In the genomic region with DNA sequence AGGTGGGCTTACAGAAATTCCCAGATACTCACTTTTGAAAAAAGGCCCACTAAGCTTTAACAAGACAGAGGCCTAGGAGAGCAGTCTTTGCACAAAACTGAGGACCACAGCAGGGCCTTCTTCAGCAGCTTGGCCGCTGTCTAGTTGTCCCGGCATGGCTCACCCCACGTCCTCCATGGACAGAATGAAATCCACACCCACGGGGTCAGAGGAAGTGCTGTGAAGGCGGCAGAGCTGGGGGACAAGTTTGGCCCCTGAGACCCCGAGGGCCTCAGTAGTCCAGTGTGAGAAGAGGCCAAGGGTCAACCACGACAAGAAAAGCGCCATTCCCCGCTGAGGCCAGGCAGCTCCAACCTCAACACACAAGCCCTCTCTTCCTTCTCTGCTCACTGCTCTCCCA, we compare ENCODE assay signal across 22 cellular contexts.
"Had no signal": no experiment of that assay in that cellular context is flagged by ENCODE, and none has a peak within 500 bp of the region (broad histone marks: within the 10 kb centered on the region; RNA-seq: fewer than 3 reads in every experiment).

No MANE protein-coding gene starts in this region.

- DNase-seq: activated CD4-positive, alpha-beta T cell treated with anti-CD3 and anti-CD28 coated beads for 48 hours; activated CD4-positive, CD25-positive, alpha-beta regulatory T cell; activated CD8-positive, alpha-beta T cell treated with anti-CD3 and anti-CD28 coated beads for 36 hours; activated effector memory CD4-positive, alpha-beta T cell treated with anti-CD3 and anti-CD28 coated beads, Interleukin-2, amount 50 U/mL, for 16 hours; activated naive CD4-positive, alpha-beta T cell treated with anti-CD3 and anti-CD28 coated beads, Interleukin-2, amount 50 U/mL, for 16 hours; activated T-cell treated with anti-CD3 and anti-CD28 coated beads, Interleukin-2, amount 50 U/mL, for 48 hours; dermis blood vessel endothelial cell; effector memory CD4-positive, alpha-beta T cell; esophagus squamous epithelium; mammary epithelial cell; retina; stimulated activated CD4-positive, alpha-beta T cell treated with anti-CD3 and anti-CD28 coated beads, Interleukin-12 subunit alpha, Interleukin-12 subunit beta, amount 100 ng/mL, for 4 hours; stimulated activated CD4-positive, alpha-beta T cell treated with anti-CD3 and anti-CD28 coated beads, Interleukin-1b, Interleukin-23, amount 100 ng/mL, for 48 hours; stimulated activated CD8-positive, alpha-beta memory T cell treated with anti-CD3 and anti-CD28 coated beads, Interleukin-4, amount 100 ng/mL, for 48 hours; stimulated activated naive CD4-positive, alpha-beta T cell; T-cell; T-helper 9 cell had no signal

- H3K27me3 ChIP-seq: esophagus squamous epithelium, hepatocyte, thyroid gland had no signal

- H3K27ac ChIP-seq: esophagus squamous epithelium, hepatocyte, thyroid gland had no signal

- H3K27me3 Mint-ChIP-seq: activated CD8-positive, alpha-beta T cell treated with anti-CD3 and anti-CD28 coated beads for 36 hours; T-cell had no signal

- H2AFZ ChIP-seq: hepatocyte had no signal

- H3K4me3 Mint-ChIP-seq: activated CD8-positive, alpha-beta T cell treated with anti-CD3 and anti-CD28 coated beads for 36 hours; T-cell had no signal

- H3K9me3 ChIP-seq: esophagus squamous epithelium, thyroid gland had no signal

- FAIRE-seq: bronchial epithelial cell, islet of Langerhans had no signal

- H3K27ac Mint-ChIP-seq: activated CD8-positive, alpha-beta T cell treated with anti-CD3 and anti-CD28 coated beads for 36 hours; T-cell had no signal

- H3K36me3 Mint-ChIP-seq: T-cell had no signal

- H3K4me3 ChIP-seq: esophagus squamous epithelium, hepatocyte, thyroid gland had no signal

- H3K4me2 ChIP-seq: hepatocyte had no signal

- ATAC-seq: activated CD8-positive, alpha-beta T cell treated with anti-CD3 and anti-CD28 coated beads for 36 hours; SK-N-SH treated with all-trans-retinoic acid at 6 μM for 48 hours; T-cell had no signal
